1 cellular context compared by ENCODE assay signal in the genomic region with DNA sequence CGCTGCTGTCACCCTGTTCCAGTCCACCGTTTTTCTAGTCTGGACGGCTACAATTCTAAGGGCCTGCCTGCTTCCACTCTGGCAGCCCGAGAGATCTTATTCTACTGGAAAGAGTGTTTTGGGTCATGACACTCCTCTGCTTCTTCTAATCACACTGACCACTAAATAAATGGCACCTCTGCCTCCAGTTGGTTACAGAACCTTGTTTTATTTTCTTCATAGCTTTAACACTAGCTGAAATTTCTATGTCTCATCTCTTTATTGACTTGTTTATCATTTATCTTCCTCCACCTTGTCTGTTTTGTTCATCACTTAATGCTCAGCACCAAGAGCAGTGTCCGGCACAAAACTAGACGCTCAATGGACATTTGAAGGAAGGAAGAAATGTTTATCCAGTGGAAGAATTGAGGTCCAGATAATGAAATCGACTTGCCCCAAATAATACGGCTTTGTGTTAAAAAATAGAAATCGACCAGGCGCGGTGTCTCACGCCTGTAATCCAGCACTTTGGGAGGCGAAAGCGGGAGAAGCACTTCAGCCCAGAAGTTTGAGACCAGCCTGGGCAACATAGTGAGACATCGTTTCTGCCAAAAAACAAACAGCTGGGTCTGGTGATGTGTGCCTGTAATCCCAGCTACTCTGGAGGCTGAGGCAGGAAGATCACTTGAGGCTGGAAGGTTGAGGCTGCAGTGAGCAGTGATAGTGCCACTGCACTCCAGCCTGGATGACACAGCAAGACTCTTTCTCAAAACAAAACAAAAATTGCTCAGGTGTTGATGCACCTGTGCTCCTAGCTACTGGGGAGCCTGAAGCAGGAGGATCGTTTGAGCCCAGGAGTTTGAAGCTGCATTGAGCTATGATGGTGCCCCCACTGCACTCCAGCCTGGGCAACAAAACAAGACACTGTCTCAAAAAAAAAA.
TF ChIP-seq lines count a peak whose summit lies in the region.

No MANE protein-coding gene starts in this region.

TF ChIP-seq in HCT116, 20 proteins besides CTCF, POLR2A, EP300 and RAD21 (continued from another document):
- no peak for TF ChIP-seq ZBTB33 (IDR thresholded peaks at IDR 0.05; ENCODE audit: extremely low read depth, insufficient replicate concordance, low read length)
- TF ChIP-seq FOSL1 (IDR thresholded peaks at IDR 0.05; ENCODE audit: low read depth), result no peak
- TF ChIP-seq EGR1 (IDR thresholded peaks at IDR 0.05; ENCODE audit: low read depth), result no peak
- TF ChIP-seq TCF7L2 (IDR thresholded peaks at IDR 0.05; ENCODE audit: borderline replicate concordance, extremely low read depth, insufficient read depth, insufficient read length), result no peak
- TF ChIP-seq CBX3 (IDR thresholded peaks at IDR 0.05; ENCODE audit: low read depth), result no peak
- no peak for TF ChIP-seq SP1 (IDR thresholded peaks at IDR 0.05; ENCODE audit: low read depth)
- no peak for TF ChIP-seq EZH2 (IDR thresholded peaks at IDR 0.05)
TF ChIP-seq in HCT116: peak in this region for 0.
